ENCODE assay signal across 8 cellular contexts in the genomic region with DNA sequence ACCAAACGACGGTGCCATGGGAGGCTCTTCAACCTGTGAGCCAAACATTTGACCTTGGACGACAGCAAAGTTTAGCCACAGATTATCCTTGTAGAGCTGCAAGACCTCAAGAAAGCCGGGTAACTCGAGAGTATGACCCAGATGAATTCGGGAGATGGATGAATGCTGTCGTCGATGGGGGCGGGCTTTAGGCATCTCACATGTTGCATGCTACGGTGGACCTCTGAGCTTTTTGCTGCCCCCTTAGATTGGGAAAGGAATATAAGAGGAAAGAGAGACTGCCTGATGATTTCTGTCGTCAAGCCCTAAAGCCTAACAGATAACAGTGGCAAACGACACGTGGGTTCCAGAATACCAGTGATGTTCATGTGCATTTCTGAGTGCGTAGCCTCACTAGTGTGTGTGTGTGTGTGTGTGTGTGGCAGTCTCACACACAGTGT. TPM values are rescaled to one million over a fixed set of nuclear protein-coding genes. Genes with fewer than 3 reads are reported as not detected.
DNase-seq lines count a peak whose midpoint lies in the region; ATAC-seq and TF ChIP-seq lines count a peak whose summit lies in the region.

No MANE protein-coding gene starts in this region.

- 15 to 16% methylated on average over 14 of the region's 14 CpGs for WGBS in heart right ventricle, 2 donors

- H3K27ac ChIP-seq in heart right ventricle (peak overlapping the region in 8 of 10 donors; percentile 36 to 92 (median 78)), SJSA1 (no peak overlapping the region; the same call in 1 of the 2 replicates)

- peak in 1 of 8 donors; percentile 5 for ATAC-seq in heart right ventricle
- no peak for ATAC-seq in GM18505 (IDR thresholded peaks at IDR 0.05; ENCODE audit: unreplicated experiment)
- ATAC-seq in GM19395 (IDR thresholded peaks at IDR 0.05; ENCODE audit: unreplicated experiment): no peak

- H3K4me1 ChIP-seq in heart right ventricle (peaks cover 0 to 36% (median 22%) of the 10 kb centered on the region in 9 donors), SJSA1 (replicated peaks) (peaks cover 28% of the 10 kb centered on the region)

- H3K9me3 Mint-ChIP-seq in progenitor cell of endocrine pancreas (ENCODE audit: low read depth): no peaks in the 10 kb centered on the region

- H3K27ac Mint-ChIP-seq in progenitor cell of endocrine pancreas: no peak overlapping the region

- TF ChIP-seq CTCF in heart right ventricle (IDR thresholded peaks at IDR 0.05) (no peak), progenitor cell of endocrine pancreas (IDR thresholded peaks at IDR 0.05; ENCODE audit: unreplicated experiment) (no peak)

- intact Hi-C loops in heart right ventricle (cut with DNase I): loop anchor here in 4 of 10 donors (5.0 to 10.0 kb wide), 4 partner anchors 73 to 173 kb away; no protein-coding TSS in a partner anchor
- intact Hi-C loops in cardiac septum (cut with DNase I): no loop called here

- TF ChIP-seq POLR2A in erythroblast (IDR thresholded peaks at IDR 0.05; ENCODE audit: low read length) (no peak), GM18505 (IDR thresholded peaks at IDR 0.05; ENCODE audit: borderline replicate concordance, extremely low read depth, insufficient read depth, insufficient read length) (no peak)

- H3K9me3 ChIP-seq in heart right ventricle (no peaks in the 10 kb centered on the region), SJSA1 (replicated peaks) (no peaks in the 10 kb centered on the region; the same call in 1 of the 2 replicates)

- no peak for DNase-seq in heart right ventricle
- no peak for DNase-seq in cardiac septum (ENCODE audit: low spot score)
- DNase-seq in SJSA1 (ENCODE audit: low read depth in 1 of 2, low spot score in 2 of 2): no peak
- DNase-seq in erythroblast (lab: John Stamatoyannopoulos, UW): peak; percentile 77 to 82
- no peak for DNase-seq in progenitor cell of endocrine pancreas (ENCODE audit: low spot score, unreplicated experiment)
- DNase-seq in superior temporal gyrus (ENCODE audit: extremely low spot score): no peak

- H3K4me3 ChIP-seq in heart right ventricle (peak overlapping the region; percentile 42 to 89 (median 75)), SJSA1 (peak overlapping the region; percentile 92)

- peaks cover 27% of the 10 kb centered on the region for H3K27me3 Mint-ChIP-seq in progenitor cell of endocrine pancreas

- H3K27me3 ChIP-seq in heart right ventricle: peaks cover 0 to 10% (median 0%) of the 10 kb centered on the region in 7 donors
- no peaks in the 10 kb centered on the region for H3K27me3 ChIP-seq in SJSA1 (replicated peaks)

- H3K36me3 ChIP-seq in heart right ventricle: no peaks in the 10 kb centered on the region
- H3K36me3 ChIP-seq in SJSA1: peaks cover 6% of the 10 kb centered on the region; the same call in 1 of the 2 replicates

- H3K36me3 Mint-ChIP-seq in progenitor cell of endocrine pancreas (ENCODE audit: insufficient read depth): no peaks in the 10 kb centered on the region

- H3K4me3 Mint-ChIP-seq in progenitor cell of endocrine pancreas (ENCODE audit: low read depth): peak overlapping the region; percentile 72

- peaks cover 16% of the 10 kb centered on the region for H3K4me1 Mint-ChIP-seq in progenitor cell of endocrine pancreas (ENCODE audit: low read depth)

RNA-seq across cellular contexts. Expression of a gene that starts 0.7 kb away (rescaled TPM):
- 1 to 10 TPM; 2.3 to 6.7 (median 4.1) TPM for total RNA-seq in heart right ventricle
- polyA plus RNA-seq in heart right ventricle: 1 to 10 TPM; 1.1 to 1.9 TPM
- total RNA-seq in cardiac septum: 6.9 TPM
- total RNA-seq in SJSA1 (2014; rRNA removed; shearing (Covaris generic)): 12.9 and 27.8 TPM in 2 replicates
- 7.5 and 10.7 TPM in 2 replicates for total RNA-seq in progenitor cell of endocrine pancreas

Comparison
In these comparisons a context has a peak if more than half of its experiments do, and no peak if none do; other contexts are left out.
1. DNase-seq: peak in erythroblast (2 of 2); none in heart right ventricle (0 of 2), cardiac septum (single experiment), SJSA1 (0 of 2), progenitor cell of endocrine pancreas (single experiment) and superior temporal gyrus (single experiment).